14 cellular contexts compared by ENCODE assay signal in the genomic region with DNA sequence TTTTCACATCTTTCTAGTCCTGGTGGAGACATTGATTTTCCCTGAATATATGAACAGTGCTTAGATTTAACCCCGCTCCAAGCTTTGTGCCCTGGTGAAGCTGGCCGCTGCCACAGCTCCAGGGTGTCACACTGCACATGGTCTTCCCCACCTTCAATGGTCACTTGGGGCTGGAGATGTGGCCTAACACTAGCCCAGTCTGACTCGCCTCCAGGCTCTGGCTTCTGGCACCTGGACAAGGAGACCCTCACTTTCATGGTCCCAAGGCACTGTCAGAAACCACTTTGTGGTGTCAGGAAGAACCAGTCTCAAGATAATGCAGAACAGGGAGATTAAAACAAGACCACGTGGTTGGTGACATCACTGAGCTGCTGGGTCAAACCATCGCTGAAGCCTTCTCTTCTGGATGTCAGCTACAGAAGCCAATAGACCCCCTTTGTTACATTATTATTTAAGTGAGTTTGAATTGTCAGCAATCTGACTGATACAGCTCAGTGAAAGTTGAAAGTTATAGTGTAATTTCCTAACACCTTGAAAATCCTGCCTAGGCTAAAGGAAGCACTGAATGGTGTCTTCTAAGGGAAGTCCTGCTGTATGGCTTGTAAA. TPM values are rescaled to one million over a fixed set of nuclear protein-coding genes. Genes with fewer than 3 reads are reported as not detected.
DNase-seq lines count a peak whose midpoint lies in the region; ATAC-seq, FAIRE-seq and TF ChIP-seq lines count a peak whose summit lies in the region.
"Had no signal": no experiment of that assay in that cellular context is flagged by ENCODE, and none has a peak within 500 bp of the region (broad histone marks: within the 10 kb centered on the region; RNA-seq: fewer than 3 reads in every experiment).

No MANE protein-coding gene starts in this region.

- H3K4me3 ChIP-seq in kidney (ENCODE audit: low read length in 2 of 2) (no peak overlapping the region), vagina (no peak overlapping the region)
- H3K4me3 ChIP-seq: hepatocyte, uterus had no signal

- ATAC-seq in GM18505 (IDR thresholded peaks at IDR 0.05; ENCODE audit: unreplicated experiment) (peak; percentile 15), GM21390 (IDR thresholded peaks at IDR 0.05; ENCODE audit: unreplicated experiment) (peak; percentile 33), HG03521 (IDR thresholded peaks at IDR 0.05; ENCODE audit: unreplicated experiment) (peak; percentile 23)

- no peaks in the 10 kb centered on the region for H3K9me3 ChIP-seq in kidney (ENCODE audit: control insufficient read depth in 1 of 2, low read length in 2 of 2)
- no peaks in the 10 kb centered on the region for H3K9me3 ChIP-seq in vagina
- H3K9me3 ChIP-seq: uterus had no signal

- H3K27me3 ChIP-seq in vagina = no peaks in the 10 kb centered on the region
- H3K27me3 ChIP-seq: hepatocyte, uterus had no signal

- no peak for FAIRE-seq in kidney (lab: Jason Lieb, UNC)

- peak; percentile 44 for DNase-seq in kidney
- no peak for DNase-seq in H4 (ENCODE audit: low spot score)
- no peak for DNase-seq in GM19238 (ENCODE audit: insufficient read length, low spot score)
- no peak for DNase-seq in vagina (ENCODE audit: extremely low spot score in 2 of 2)
- DNase-seq in foreskin melanocyte = no peak
- DNase-seq: activated CD4-positive, alpha-beta memory T cell treated with anti-CD3 and anti-CD28 coated beads, Interleukin-2, amount 10 ng/mL, durations not matched to agents 7 days and 5 days; CD8-positive, alpha-beta memory T cell; effector memory CD8-positive, alpha-beta T cell; NCI-H446 treated with DMSO at 0.1 percent for 48 hours had no signal

- H3K9ac ChIP-seq in kidney (ENCODE audit: low read length in 2 of 2) = no peak overlapping the region

- H3K36me3 ChIP-seq in kidney (ENCODE audit: control insufficient read depth in 1 of 2, insufficient read depth in 2 of 2, low read length in 2 of 2) = no peaks in the 10 kb centered on the region
- no peaks in the 10 kb centered on the region for H3K36me3 ChIP-seq in vagina
- H3K36me3 ChIP-seq: uterus had no signal

- H3K4me1 ChIP-seq in kidney (ENCODE audit: control insufficient read depth in 1 of 2, insufficient read depth in 1 of 2, low read depth in 1 of 2, low read length in 2 of 2) (no peaks in the 10 kb centered on the region), vagina (no peaks in the 10 kb centered on the region)
- H3K4me1 ChIP-seq: uterus had no signal

- TF ChIP-seq CTCF in kidney (IDR thresholded peaks at IDR 0.05; ENCODE audit: borderline replicate concordance, extremely low read depth, insufficient read depth) (no peak), vagina (IDR thresholded peaks at IDR 0.05) (no peak)

- H3K27ac ChIP-seq in kidney (ENCODE audit: low read depth in 2 of 2, low read length in 2 of 2) (no peak overlapping the region), vagina (no peak overlapping the region)
- H3K27ac ChIP-seq: hepatocyte, uterus had no signal

- TF ChIP-seq POLR2A in GM18505 (IDR thresholded peaks at IDR 0.05; ENCODE audit: borderline replicate concordance, extremely low read depth, insufficient read depth, insufficient read length) = no peak
- no peak for TF ChIP-seq POLR2A in vagina (IDR thresholded peaks at IDR 0.05)

- intact Hi-C loops in kidney (cut with DNase I) (no loop called here), vagina (cut with DNase I) (no loop called here)

RNA-seq across cellular contexts. Expression of gene CTDP1, which starts 55.1 kb away (rescaled TPM):
- total RNA-seq in kidney (21.8 TPM), vagina (23.3 TPM)
- polyA plus RNA-seq in kidney (ENCODE audit: insufficient read depth, low read depth, low replicate concordance) = 11.1 TPM
- 10.3 and 14.7 TPM in 2 replicates for total RNA-seq in H4 (2014; rRNA removed; shearing (Covaris generic))
